In genomic region chr4:40829586-40829985, GRCh38 we compare ENCODE assay signal across 23 cellular contexts.
DNase-seq lines count a peak whose midpoint lies in the region; ATAC-seq, FAIRE-seq and TF ChIP-seq lines count a peak whose summit lies in the region.
"Had no signal": no experiment of that assay in that cellular context is flagged by ENCODE, and none has a peak within 500 bp of the region (broad histone marks: within the 10 kb centered on the region; RNA-seq: fewer than 3 reads in every experiment).

No MANE protein-coding gene starts in this region.

- H3K56ac ChIP-seq in H1 (replicated peaks; ENCODE audit: insufficient read length, low read depth, low read length) = no peak overlapping the region

- peaks cover 0 to 13% of the 10 kb centered on the region in 2 experiments; a peak in 1 of 4 replicates for H3K79me2 ChIP-seq in H1 (ENCODE audit: control insufficient read depth in 1 of 2, insufficient read depth in 2 of 2, low read length in 2 of 2)

- no peak overlapping the region for H2BK12ac ChIP-seq in H1 (ENCODE audit: low read depth, low read length)

- no peak overlapping the region for H2BK5ac ChIP-seq in H1 (ENCODE audit: low read depth, low read length)

- H3K4me3 ChIP-seq in H1 (ENCODE audit: extremely low read depth in 1 of 4, insufficient read depth in 2 of 4, low read depth in 3 of 4, low read length in 4 of 4) = no peak overlapping the region
- H3K4me3 ChIP-seq in neutrophil (ENCODE audit: low read depth in 1 of 2, low read length in 1 of 2) = no peak overlapping the region
- H3K4me3 ChIP-seq in esophagus squamous epithelium = no peak overlapping the region
- H3K4me3 ChIP-seq: A549, GM23248, HAP-1, MG63 had no signal

- peaks cover 8 to 50% (median 27%) of the 10 kb centered on the region in 4 experiments; a peak in 7 of 8 replicates for H3K36me3 ChIP-seq in H1 (ENCODE audit: control insufficient read depth in 2 of 4, insufficient read depth in 4 of 4, low read length in 3 of 4)
- no peaks in the 10 kb centered on the region for H3K36me3 ChIP-seq in neutrophil
- peaks cover 0 to 73% (median 0%) of the 10 kb centered on the region in 3 donors for H3K36me3 ChIP-seq in esophagus squamous epithelium
- H3K36me3 ChIP-seq: MG63 had no signal

- no peak for TF ChIP-seq EP300 in H1 (IDR thresholded peaks at IDR 0.05; ENCODE audit: borderline replicate concordance in 1 of 2, low read depth in 2 of 2, low read length in 2 of 2)

- no peak overlapping the region for H3K9ac ChIP-seq in H1 (replicated peaks in 1 of 4; ENCODE audit: extremely low read depth in 1 of 4, low read depth in 3 of 4, low read length in 3 of 4)
- H3K9ac ChIP-seq: GM23248 had no signal

- no peaks in the 10 kb centered on the region for H3K4me1 ChIP-seq in H1 (replicated peaks in 1 of 4; ENCODE audit: control insufficient read depth in 3 of 4, insufficient read depth in 4 of 4, low read length in 3 of 4)
- H3K4me1 ChIP-seq in neutrophil (ENCODE audit: control insufficient read depth in 1 of 2, insufficient read depth in 1 of 2, low read depth in 1 of 2, low read length in 1 of 2) = peaks cover 10 to 11% of the 10 kb centered on the region in 2 experiments
- H3K4me1 ChIP-seq in esophagus squamous epithelium = no peaks in the 10 kb centered on the region
- H3K4me1 ChIP-seq: A549, Caco-2 had no signal

- POLR2A ChIA-PET in H1 (lab: Charles Lee; ENCODE audit: partially characterized antibody) = interaction anchor here (0.6 to 1.8 kb wide), 2 partner anchors 9 to 169 kb away, joined by 3 to 4 read pairs; no protein-coding TSS in a partner anchor

- CTCF ChIA-PET in H1 (lab: Charles Lee; ENCODE audit: partially characterized antibody) = interaction anchor here (0.6 to 5.8 kb wide), 3 partner anchors 13 to 71 kb away, joined by 4 to 41 read pairs (median 5); no protein-coding TSS in a partner anchor

- intact Hi-C loops in esophagus squamous epithelium (cut with DNase I) = no loop called here

- no peak overlapping the region for H2AFZ ChIP-seq in H1 (ENCODE audit: low read length)
- H2AFZ ChIP-seq: GM23248 had no signal

- no peak for TF ChIP-seq RAD21 in H1 (IDR thresholded peaks at IDR 0.05 in 1 of 2, conservative IDR thresholded peaks at IDR 0.05 in 1 of 2; ENCODE audit: low read depth in 2 of 2, low read length in 2 of 2)

- no peak overlapping the region for H2BK15ac ChIP-seq in H1 (ENCODE audit: low read length)

- 0 out of 2 replicates have a peak overlapping the region, but pooled peaks have one; percentile 35 for H4K8ac ChIP-seq in H1 (ENCODE audit: extremely low read depth, insufficient read depth, low read length)

- no peaks in the 10 kb centered on the region for H3K27me3 ChIP-seq in H1 (replicated peaks in 1 of 4; ENCODE audit: control insufficient read depth in 3 of 4, extremely low read depth in 1 of 4, insufficient read depth in 3 of 4, low read length in 3 of 4)
- H3K27me3 ChIP-seq in neutrophil = no peaks in the 10 kb centered on the region
- no peaks in the 10 kb centered on the region for H3K27me3 ChIP-seq in esophagus squamous epithelium
- H3K27me3 ChIP-seq: MG63 had no signal

- H2AK5ac ChIP-seq in H1 (ENCODE audit: low read depth, low read length) = no peak overlapping the region

- H3K4me2 ChIP-seq in H1 (ENCODE audit: insufficient read depth in 1 of 2, low read depth in 2 of 2, low read length in 2 of 2) = no peak overlapping the region
- H3K4me2 ChIP-seq: A549 had no signal

- H2BK120ac ChIP-seq in H1 (replicated peaks; ENCODE audit: low read depth, low read length) = no peak overlapping the region

- no peak overlapping the region for H4K91ac ChIP-seq in H1 (replicated peaks; ENCODE audit: insufficient read length, low read length)

- H3K14ac ChIP-seq in H1 (ENCODE audit: insufficient read length) = no peak overlapping the region

- TF ChIP-seq CTCF in H1 (IDR thresholded peaks at IDR 0.05; ENCODE audit: control extremely low read depth in 1 of 3, insufficient read depth in 1 of 3, low read depth in 1 of 3, low read length in 3 of 3) (no peak), neutrophil (IDR thresholded peaks at IDR 0.05) (no peak), esophagus squamous epithelium (IDR thresholded peaks at IDR 0.05) (no peak)

- H3K27ac ChIP-seq in H1 (ENCODE audit: low read depth, low read length) (no peak overlapping the region), neutrophil (peak overlapping the region; percentile 59), esophagus squamous epithelium (no peak overlapping the region)
- H3K27ac ChIP-seq: A549, GM23248 had no signal

- no peak for ATAC-seq in GM21526 (IDR thresholded peaks at IDR 0.05; ENCODE audit: low FRiP score, unreplicated experiment)
- no peak for ATAC-seq in GM21786 (IDR thresholded peaks at IDR 0.05; ENCODE audit: unreplicated experiment)
- ATAC-seq: A549, Panc1 had no signal

- H3K79me1 ChIP-seq in H1 (ENCODE audit: low read depth, low read length) = peaks cover 4% of the 10 kb centered on the region

- DNase-seq in CD1c-positive myeloid dendritic cell (ENCODE audit: extremely low spot score) (peak; percentile 66), Kasumi-1 (lab: John Stamatoyannopoulos, UW) (peak; percentile 63 to 69), H1 (ENCODE audit: low read depth in 1 of 2, low spot score in 2 of 2) (no peak), esophagus squamous epithelium (lab: John Stamatoyannopoulos, UW) (no peak), cerebellar cortex (ENCODE audit: low spot score) (no peak)
- DNase-seq: Caco-2; CD4-positive, alpha-beta T cell; DMS 273 treated with DMSO at 0.1 percent for 48 hours; DMS79 treated with DMSO at 0.1 percent for 48 hours; GM23248; MG63; NCI-H1694 treated with DMSO at 0.1 percent for 48 hours; NCI-H2081 treated with DMSO at 0.1 percent for 48 hours; NCI-H2171 treated with DMSO at 0.1 percent for 48 hours; NCI-H524 treated with DMSO at 0.1 percent for 48 hours; NCI-H82 had no signal

- peaks cover 4 to 9% of the 10 kb centered on the region in 2 experiments for H4K20me1 ChIP-seq in H1 (replicated peaks in 1 of 2; ENCODE audit: control insufficient read depth in 1 of 2, insufficient read depth in 2 of 2, low read length in 2 of 2)

- no peak overlapping the region for H3K4ac ChIP-seq in H1 (replicated peaks; ENCODE audit: insufficient read length, low read depth, low read length)

- H3K23me2 ChIP-seq in H1 (ENCODE audit: low read depth, low read length) = no peaks in the 10 kb centered on the region; the same call in 1 of the 2 replicates

- no peak overlapping the region for H4K5ac ChIP-seq in H1 (ENCODE audit: insufficient read length, low read depth, low read length)

- no peak overlapping the region for H3K23ac ChIP-seq in H1 (ENCODE audit: insufficient read length)

- no peak overlapping the region for H3K18ac ChIP-seq in H1 (ENCODE audit: extremely low read depth, low read length)

- H3K9me3 ChIP-seq in H1 (ENCODE audit: insufficient read depth in 2 of 2, low read depth in 1 of 2, low read length in 1 of 2) = no peaks in the 10 kb centered on the region; a peak in 1 of 4 replicates
- H3K9me3 ChIP-seq in neutrophil = no peaks in the 10 kb centered on the region
- H3K9me3 ChIP-seq in esophagus squamous epithelium = no peaks in the 10 kb centered on the region
- H3K9me3 ChIP-seq: A549, Caco-2, HAP-1, MG63 had no signal

- no peak for FAIRE-seq in H1 (lab: Jason Lieb, UNC)
- FAIRE-seq: A549, HTR-8/SVneo had no signal

- no peak overlapping the region for H2BK20ac ChIP-seq in H1 (ENCODE audit: low read length)

- 100% methylated on average over 4 of the region's 4 CpGs; no CpG with 5 or more reads in 1 of the 2 experiments for WGBS in H1 (ENCODE audit: extremely low coverage in 1 of 2, insufficient coverage in 1 of 2, insufficient read length in 1 of 2, insufficient replicate concordance in 2 of 2, low coverage in 1 of 2, low lambda C conversion rate in 2 of 2, missing lambda C conversion rate in 1 of 2), 2 experiments
- WGBS in esophagus squamous epithelium, 2 donors = 70 to 87% methylated on average over 3 to 4 of the region's 4 CpGs

- TF ChIP-seq POLR2A in H1 (IDR thresholded peaks at IDR 0.05; ENCODE audit: control extremely low read depth in 1 of 2, low read depth in 2 of 2, low read length in 2 of 2) (no peak), esophagus squamous epithelium (IDR thresholded peaks at IDR 0.05) (no peak)

TF ChIP-seq in H1, 55 proteins besides CTCF, POLR2A, EP300 and RAD21 (continues in another document):
- no peak for TF ChIP-seq BRCA1 (IDR thresholded peaks at IDR 0.05; ENCODE audit: low read depth, low read length)
- no peak for TF ChIP-seq JUND (IDR thresholded peaks at IDR 0.05; ENCODE audit: low read length)
- TF ChIP-seq EZH2 (IDR thresholded peaks at IDR 0.05; ENCODE audit: low read depth, low read length, severe bottlenecking) = no peak

Comparison
In these comparisons a context has a peak if more than half of its experiments do, and no peak if none do; other contexts are left out.
1. DNase-seq: peak in CD1c-positive myeloid dendritic cell (single experiment) and Kasumi-1 (2 of 2); none in H1 (0 of 2), esophagus squamous epithelium (single experiment) and cerebellar cortex (single experiment).